8 cellular contexts compared by ENCODE assay signal in the genomic region with DNA sequence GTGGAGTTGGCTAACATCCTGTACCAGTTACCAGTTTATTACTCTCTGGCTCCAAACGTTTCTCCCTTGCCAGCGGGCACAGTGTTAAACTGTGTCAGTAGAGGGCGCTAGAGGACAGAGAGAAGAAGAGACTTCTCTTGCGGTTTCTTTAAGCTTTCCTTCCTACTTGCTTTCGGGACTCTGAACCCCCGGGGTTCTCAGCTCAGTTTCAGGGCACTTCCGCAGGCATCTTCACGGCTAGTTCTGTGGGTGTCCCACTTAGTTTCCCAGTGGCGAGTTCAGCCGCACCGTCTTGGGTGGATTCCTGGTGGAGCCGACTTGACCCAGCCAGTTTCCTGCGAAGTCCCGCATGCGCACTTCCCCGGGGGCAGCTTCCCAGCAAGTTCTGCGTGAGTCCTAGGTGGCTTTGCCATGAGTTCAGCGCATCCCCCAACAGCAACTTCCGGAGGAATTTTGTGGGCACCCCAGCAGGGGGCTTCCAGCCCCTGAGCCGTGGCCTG.
DNase-seq lines count a peak whose midpoint lies in the region; ATAC-seq lines count a peak whose summit lies in the region.

No MANE protein-coding gene starts in this region.

- ATAC-seq in HG03108 (IDR thresholded peaks at IDR 0.05; ENCODE audit: unreplicated experiment) (peak; percentile 40), GM21717 (IDR thresholded peaks at IDR 0.05; ENCODE audit: unreplicated experiment) (no peak)

- peak; percentile 95 for DNase-seq in ELF-1 (ENCODE audit: low read depth, low spot score)
- peak; percentile 73 for DNase-seq in NCI-H446 treated with DMSO at 0.1 percent for 48 hours (lab: John Stamatoyannopoulos, UW)
- DNase-seq in activated CD4-positive, CD25-positive, alpha-beta regulatory T cell treated with anti-CD3 and anti-CD28 coated beads, Interleukin-2, amount 50 U/mL, for 72 hours: peak; percentile 77
- DNase-seq in cerebellar cortex (ENCODE audit: low spot score): peak; percentile 96
- peak; percentile 94 for DNase-seq in islet precursor cell
- peak; percentile 58 for DNase-seq in stimulated activated CD4-positive, alpha-beta T cell treated with anti-CD3 and anti-CD28 coated beads, Interleukin-15, amount 100 ng/mL, for 1 hour (ENCODE audit: low read depth in 1 of 2, low spot score in 1 of 2)
